Comparison of ENCODE assay signal across 18 cellular contexts in the genomic region with DNA sequence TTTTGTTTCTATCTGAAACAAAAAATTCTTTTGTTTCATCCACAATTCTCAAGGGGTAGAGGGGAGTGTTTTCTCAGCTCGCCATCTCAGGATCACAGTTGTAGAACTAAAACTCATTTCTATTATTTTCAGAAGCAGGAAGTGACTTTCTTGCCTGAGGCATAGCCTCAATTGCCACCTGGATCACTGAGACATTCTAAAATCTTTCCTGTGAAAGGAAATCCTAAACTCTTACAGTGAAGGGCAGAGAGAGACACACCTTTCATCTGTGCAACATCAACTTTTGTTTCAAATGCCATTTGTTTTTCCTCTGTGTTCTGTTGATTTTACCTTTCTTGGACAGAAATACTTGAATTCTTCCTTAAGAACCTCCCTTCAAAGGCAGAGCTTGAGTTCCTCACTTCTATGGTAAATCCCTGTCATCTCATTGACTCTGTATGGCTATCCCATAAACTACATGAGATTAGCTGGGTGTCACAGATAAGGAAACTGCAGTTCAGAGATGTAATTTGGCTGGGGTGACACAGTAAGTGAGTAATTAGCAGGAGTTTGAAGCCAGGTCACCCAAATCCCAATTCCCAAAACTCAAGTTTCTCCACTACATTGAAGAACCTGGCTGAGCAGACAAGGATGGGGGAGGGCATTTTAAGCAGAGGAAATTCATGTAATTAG.
DNase-seq lines count a peak whose midpoint lies in the region; ATAC-seq, FAIRE-seq and TF ChIP-seq lines count a peak whose summit lies in the region.
"Had no signal": no experiment of that assay in that cellular context is flagged by ENCODE, and none has a peak within 500 bp of the region (broad histone marks: within the 10 kb centered on the region; RNA-seq: fewer than 3 reads in every experiment).

No MANE protein-coding gene starts in this region.

- DNase-seq in ELR (ENCODE audit: low read depth) (peak; percentile 39), bronchial epithelial cell (ENCODE audit: low read depth) (peak; percentile 13), smooth muscle cell (lab: John Stamatoyannopoulos, UW; ENCODE audit: unreplicated experiment) (no peak), GM10266 (ENCODE audit: extremely low spot score) (no peak), osteocyte (ENCODE audit: extremely low spot score, unreplicated experiment) (no peak)
- DNase-seq: AML-193; CD4-positive, alpha-beta T cell; EL; Kasumi-1; NCI-H1105; NCI-H1694; NCI-H510A treated with DMSO at 0.1 percent for 48 hours; RPMI8226; SJCRH30 had no signal

- H3K27ac ChIP-seq in OCI-LY3 (ENCODE audit: low read length) (no peak overlapping the region), smooth muscle cell (ENCODE audit: low read depth) (no peak overlapping the region)
- H3K27ac ChIP-seq: SJCRH30 had no signal

- H3K27me3 Mint-ChIP-seq in osteocyte (ENCODE audit: unreplicated experiment): no peaks in the 10 kb centered on the region
- H3K27me3 Mint-ChIP-seq: CD4-positive, alpha-beta T cell had no signal

- H3K4me3 Mint-ChIP-seq in osteocyte (ENCODE audit: unreplicated experiment): no peak overlapping the region
- H3K4me3 Mint-ChIP-seq: CD4-positive, alpha-beta T cell had no signal

- no peaks in the 10 kb centered on the region for H3K79me2 ChIP-seq in OCI-LY3 (ENCODE audit: low read length)
- no peaks in the 10 kb centered on the region for H3K79me2 ChIP-seq in smooth muscle cell (ENCODE audit: low read depth)

- H3K4me1 ChIP-seq in OCI-LY3 (ENCODE audit: low read length): peaks cover 6% of the 10 kb centered on the region; the same call in 1 of the 2 replicates
- no peaks in the 10 kb centered on the region for H3K4me1 ChIP-seq in smooth muscle cell (ENCODE audit: low read depth)
- H3K4me1 ChIP-seq: SJCRH30 had no signal

- H4K20me1 ChIP-seq in OCI-LY3 (ENCODE audit: insufficient read depth, low read length) (no peaks in the 10 kb centered on the region), smooth muscle cell (ENCODE audit: low read depth) (no peaks in the 10 kb centered on the region)

- no peak for TF ChIP-seq CTCF in OCI-LY3 (IDR thresholded peaks at IDR 0.05; ENCODE audit: low read depth, low read length)
- no peak for TF ChIP-seq CTCF in bronchial epithelial cell (IDR thresholded peaks at IDR 0.05; ENCODE audit: insufficient read depth, low read length, severe bottlenecking)
- no peak for TF ChIP-seq CTCF in smooth muscle cell (IDR thresholded peaks at IDR 0.05; ENCODE audit: borderline replicate concordance, insufficient read depth, poor library complexity, severe bottlenecking)
- no peak for TF ChIP-seq CTCF in GM10266 (IDR thresholded peaks at IDR 0.05; ENCODE audit: control insufficient read depth, insufficient read depth, low read depth, missing control alignments)
- no peak for TF ChIP-seq CTCF in osteocyte (IDR thresholded peaks at IDR 0.05)

- H2AFZ ChIP-seq in OCI-LY3 (ENCODE audit: low read depth, low read length) (peak overlapping the region; percentile 47; the same call in 1 of the 2 replicates), smooth muscle cell (ENCODE audit: low read depth) (peak overlapping the region; percentile 13)

- no peaks in the 10 kb centered on the region for H3K27me3 ChIP-seq in OCI-LY3 (ENCODE audit: low read depth, low read length)
- H3K27me3 ChIP-seq in bronchial epithelial cell (ENCODE audit: control insufficient read depth, insufficient read depth, low read length): no peaks in the 10 kb centered on the region
- H3K27me3 ChIP-seq in smooth muscle cell (ENCODE audit: low read depth): no peaks in the 10 kb centered on the region
- H3K27me3 ChIP-seq: SJCRH30 had no signal

- H3K9ac ChIP-seq in OCI-LY3 (ENCODE audit: low read length): no peak overlapping the region
- no peak overlapping the region for H3K9ac ChIP-seq in smooth muscle cell (ENCODE audit: low read depth)

- peaks cover 2% of the 10 kb centered on the region for H3F3A ChIP-seq in smooth muscle cell (ENCODE audit: low read depth)

- H3K4me2 ChIP-seq in OCI-LY3 (ENCODE audit: low read length) (no peak overlapping the region), smooth muscle cell (no peak overlapping the region)

- no peak overlapping the region for H3K4me3 ChIP-seq in OCI-LY3 (ENCODE audit: low read length)
- no peak overlapping the region for H3K4me3 ChIP-seq in bronchial epithelial cell (ENCODE audit: low read depth, low read length)
- H3K4me3 ChIP-seq in smooth muscle cell: no peak overlapping the region
- H3K4me3 ChIP-seq: SJCRH30 had no signal

- peaks cover 4% of the 10 kb centered on the region for H3K4me1 Mint-ChIP-seq in osteocyte (ENCODE audit: unreplicated experiment)

- H3K36me3 ChIP-seq in OCI-LY3 (replicated peaks; ENCODE audit: low read depth, low read length): no peaks in the 10 kb centered on the region
- H3K36me3 ChIP-seq in bronchial epithelial cell (ENCODE audit: control insufficient read depth, insufficient read depth, low read length): no peaks in the 10 kb centered on the region
- no peaks in the 10 kb centered on the region for H3K36me3 ChIP-seq in smooth muscle cell (ENCODE audit: low read depth)
- H3K36me3 ChIP-seq: SJCRH30 had no signal

- 59% methylated on average over 1 of the region's 1 CpG for WGBS in smooth muscle cell (ENCODE audit: low lambda C conversion rate)

- no peaks in the 10 kb centered on the region for H3K9me3 Mint-ChIP-seq in osteocyte (ENCODE audit: unreplicated experiment)
- H3K9me3 Mint-ChIP-seq: CD4-positive, alpha-beta T cell had no signal

- ATAC-seq in GM21447 (IDR thresholded peaks at IDR 0.05; ENCODE audit: unreplicated experiment): no peak

- H3K9me3 ChIP-seq in OCI-LY3 (ENCODE audit: insufficient read depth, low read length): no peaks in the 10 kb centered on the region
- no peaks in the 10 kb centered on the region for H3K9me3 ChIP-seq in smooth muscle cell (replicated peaks; ENCODE audit: low read depth)
- H3K9me3 ChIP-seq: SJCRH30 had no signal

- FAIRE-seq in bronchial epithelial cell (lab: Jason Lieb, UNC): no peak
- FAIRE-seq: GM18507, H1 had no signal

- no peak overlapping the region for H3K27ac Mint-ChIP-seq in osteocyte (ENCODE audit: unreplicated experiment)
- H3K27ac Mint-ChIP-seq: CD4-positive, alpha-beta T cell had no signal

- H3K36me3 Mint-ChIP-seq in osteocyte (ENCODE audit: unreplicated experiment): no peaks in the 10 kb centered on the region

Comparison
In these comparisons a context has a peak if more than half of its experiments do, and no peak if none do; other contexts are left out.
1. DNase-seq: peak in ELR (single experiment) and bronchial epithelial cell (single experiment); none in smooth muscle cell (single experiment), GM10266 (single experiment) and osteocyte (single experiment).